Comparison of ENCODE assay signal across 8 cellular contexts in the genomic region with DNA sequence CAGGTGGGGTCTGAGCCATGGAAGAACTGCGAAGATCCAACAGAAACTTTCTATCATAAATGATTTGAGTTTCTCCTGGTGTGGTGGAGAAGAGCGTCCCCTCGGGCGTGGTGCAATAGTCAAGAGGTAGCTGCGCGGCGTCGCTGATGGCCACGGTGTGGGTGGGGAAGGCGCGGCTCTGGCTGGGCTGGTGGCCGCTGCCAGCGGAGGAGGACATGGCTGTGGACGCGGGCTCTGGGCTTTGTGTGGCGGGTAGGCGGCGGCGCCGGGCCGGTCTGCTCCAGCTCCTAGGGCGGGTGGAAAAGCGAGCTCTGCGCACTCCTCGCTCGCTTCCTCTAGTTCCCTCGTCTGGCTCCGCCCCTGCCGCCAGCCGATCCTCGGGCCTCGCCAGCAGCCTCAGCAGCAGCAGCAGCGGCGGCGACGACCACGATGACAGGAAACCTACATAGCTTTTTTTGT. TPM values are rescaled to one million over a fixed set of nuclear protein-coding genes. Genes with fewer than 3 reads are reported as not detected.
A peak's percentile ranks its signal among the peaks of the same experiment; 100 is the strongest.
DNase-seq lines count a peak whose midpoint lies in the region; ATAC-seq lines count a peak whose summit lies in the region.

No MANE protein-coding gene starts in this region.

- DNase-seq in HT1080 (ENCODE audit: low read depth) = peak; percentile 72
- DNase-seq in OCI-M1 (lab: John Stamatoyannopoulos, UW) = peak; percentile 89
- DNase-seq in activated T-helper 1 cell treated with Interleukin-2 at 50 U/mL for 16 hours (ENCODE audit: low read depth) = peak; percentile 71
- peak; percentile 54 for DNase-seq in fibroblast of gingiva (ENCODE audit: low read depth)
- DNase-seq in naive B cell = peak; percentile 70
- peak; percentile 46 to 72 for DNase-seq in stimulated activated CD8-positive, alpha-beta memory T cell treated with anti-CD3 and anti-CD28 coated beads, Interleukin-7, amount 100 ng/mL, for 4 hours (ENCODE audit: low read depth in 2 of 2)

- peak overlapping the region; percentile 81 for H3K4me2 ChIP-seq in BLaER1

- H3K9me3 ChIP-seq in BLaER1 = no peaks in the 10 kb centered on the region

- H4K20me1 ChIP-seq in BLaER1 = peaks cover 18% of the 10 kb centered on the region; the same call in 1 of the 2 replicates

- H3K4me1 Mint-ChIP-seq in naive B cell = peaks cover 17 to 37% (median 31%) of the 10 kb centered on the region in 3 donors

- H3K4me1 ChIP-seq in BLaER1 = peaks cover 79% of the 10 kb centered on the region

- H3K27ac ChIP-seq in BLaER1 = 0 out of 2 replicates have a peak overlapping the region, but pooled peaks have one; percentile 10

- no peaks in the 10 kb centered on the region for H3K36me3 Mint-ChIP-seq in naive B cell

- H3K27ac Mint-ChIP-seq in naive B cell = peak overlapping the region in 5 of 6 donors; percentile 33 to 79 (median 72)

- H3K9ac ChIP-seq in BLaER1 = peak overlapping the region; percentile 63

- peaks cover 12% of the 10 kb centered on the region for H3K36me3 ChIP-seq in BLaER1

- peak overlapping the region; percentile 87 to 98 (median 91) for H3K4me3 Mint-ChIP-seq in naive B cell

- H3K9me3 Mint-ChIP-seq in naive B cell = no peaks in the 10 kb centered on the region

- peak overlapping the region; percentile 64 for H3K4me3 ChIP-seq in BLaER1

- H3K27me3 Mint-ChIP-seq in naive B cell = no peaks in the 10 kb centered on the region

- no peaks in the 10 kb centered on the region for H3K27me3 ChIP-seq in BLaER1

- peak; percentile 89 for ATAC-seq in GM19351 (IDR thresholded peaks at IDR 0.05; ENCODE audit: unreplicated experiment)
- peak; percentile 99 for ATAC-seq in naive B cell (ENCODE audit: low read depth in 2 of 2)

RNA-seq across cellular contexts. Expression of gene STARD9, which starts 5.9 kb away (rescaled TPM):
- total RNA-seq in HT1080 (2014; rRNA removed; shearing (Covaris generic)) = 2.2 TPM in 2 replicates
- 0.58 and 0.63 TPM in 2 replicates for polyA plus RNA-seq in HT1080 (2015; cell fraction: cytosol; rRNA removed)
- polyA plus RNA-seq in HT1080 (2015; cell fraction: nucleus; rRNA removed) = 3.7 and 4.3 TPM in 2 replicates
- 1 to 10 TPM in 3 of 6 donors, under 1 TPM in 3; 0.28 to 1.9 (median 0.91) TPM for polyA plus RNA-seq in naive B cell (ENCODE audit: low read depth in 6 of 6)

RNA-seq across cellular contexts. Expression of gene HAUS2, which starts 32.7 kb away (rescaled TPM):
- 43.4 and 50.6 TPM in 2 replicates for total RNA-seq in HT1080 (2014; rRNA removed; shearing (Covaris generic))
- polyA plus RNA-seq in HT1080 (2015; cell fraction: cytosol; rRNA removed) = 35.2 and 46.6 TPM in 2 replicates
- 14.9 and 17.2 TPM in 2 replicates for polyA plus RNA-seq in HT1080 (2015; cell fraction: nucleus; rRNA removed)
- 10 to 100 TPM; 13.1 to 32.8 (median 22.3) TPM for polyA plus RNA-seq in naive B cell (ENCODE audit: low read depth in 6 of 6)

RNA-seq across cellular contexts. Expression of gene LRRC57, which starts 32.7 kb away (rescaled TPM):
- 7.5 and 8.0 TPM in 2 replicates for total RNA-seq in HT1080 (2014; rRNA removed; shearing (Covaris generic))
- polyA plus RNA-seq in HT1080 (2015; cell fraction: cytosol; rRNA removed) = 10.5 and 10.6 TPM in 2 replicates
- polyA plus RNA-seq in HT1080 (2015; cell fraction: nucleus; rRNA removed) = 9.3 and 11.8 TPM in 2 replicates
- 1 to 10 TPM in 5 of 6 donors, under 1 TPM in 1; 0.06 to 8.1 (median 7.0) TPM for polyA plus RNA-seq in naive B cell (ENCODE audit: low read depth in 6 of 6)

Comparison
In these comparisons a context has a peak if more than half of its experiments do, and no peak if none do; other contexts are left out.
1. Peak in every context shown above with its lines: DNase-seq, ATAC-seq, H3K4me3 ChIP-seq and H3K27ac ChIP-seq.